Comparison of ENCODE assay signal across 1 cellular context in genomic region chr1:153663211-153663610, GRCh38.
A peak's percentile ranks its signal among the peaks of the same experiment; 100 is the strongest.
TF ChIP-seq lines count a peak whose summit lies in the region.

No MANE protein-coding gene starts in this region.

TF ChIP-seq in K562, 482 proteins besides CTCF, POLR2A, EP300 and RAD21:
- TF ChIP-seq EZH2 (IDR thresholded peaks at IDR 0.05; ENCODE audit: borderline replicate concordance, low read depth, low read length), result no peak
- TF ChIP-seq CREB1 (IDR thresholded peaks at IDR 0.05), result no peak
- no peak for TF ChIP-seq CREB1 (CRISPR knock-in tag; IDR thresholded peaks at IDR 0.05)
- TF ChIP-seq CEBPG (CRISPR knock-in tag; IDR thresholded peaks at IDR 0.05), result no peak
- TF ChIP-seq CEBPG (tag; conservative IDR thresholded peaks at IDR 0.05 in 1 of 2, IDR thresholded peaks at IDR 0.05 in 1 of 2), result 0 out of 4 replicates have a peak, but pooled peaks of 1 of the 2 experiments have one; percentile 36
- 0 out of 2 replicates have a peak, but pooled peaks have one; percentile 50 for TF ChIP-seq ZBTB33 (CRISPR knock-in tag; IDR thresholded peaks at IDR 0.05)
- peak; percentile 56 for TF ChIP-seq CEBPB (tag; IDR thresholded peaks at IDR 0.05)
